ENCODE assay signal across 12 cellular contexts in genomic region chr12:124637163-124637562, GRCh38.
A peak's percentile ranks its signal among the peaks of the same experiment; 100 is the strongest.
DNase-seq lines count a peak whose midpoint lies in the region; ATAC-seq and TF ChIP-seq lines count a peak whose summit lies in the region.
"Had no signal": no experiment of that assay in that cellular context is flagged by ENCODE, and none has a peak within 500 bp of the region (broad histone marks: within the 10 kb centered on the region; RNA-seq: fewer than 3 reads in every experiment).

No MANE protein-coding gene starts in this region.

- POLR2A ChIA-PET in activated CD4-positive, alpha-beta T cell treated with anti-CD3 and anti-CD28 coated beads for 36 hours (lab: Charles Lee), result interaction anchor here (0.7 kb wide), 1 partner anchor 143 kb away, joined by 3 read pairs; no protein-coding TSS in a partner anchor

- no peaks in the 10 kb centered on the region for H3K9me2 ChIP-seq in hepatocyte (replicated peaks; ENCODE audit: insufficient read depth)

- no peak overlapping the region for H2AFZ ChIP-seq in hepatocyte

- no peaks in the 10 kb centered on the region for H3K36me3 ChIP-seq in hepatocyte (replicated peaks; ENCODE audit: insufficient read depth, low read depth)
- H3K36me3 ChIP-seq in suprapubic skin, result no peaks in the 10 kb centered on the region

- TF ChIP-seq POLR2A in suprapubic skin (IDR thresholded peaks at IDR 0.05), result no peak

- no peak overlapping the region for H3K4me3 Mint-ChIP-seq in Calu3 (ENCODE audit: low read depth, unreplicated experiment)
- no peak overlapping the region for H3K4me3 Mint-ChIP-seq in activated CD4-positive, alpha-beta T cell treated with anti-CD3 and anti-CD28 coated beads for 36 hours

- TF ChIP-seq EP300 in suprapubic skin (IDR thresholded peaks at IDR 0.05), result no peak

- TF ChIP-seq CTCF in Calu3 (IDR thresholded peaks at IDR 0.05; ENCODE audit: unreplicated experiment) (no peak), VCaP (conservative IDR thresholded peaks at IDR 0.05) (no peak), hepatocyte (IDR thresholded peaks at IDR 0.05; ENCODE audit: poor library complexity) (no peak), suprapubic skin (IDR thresholded peaks at IDR 0.05) (no peak)

- H3K9me3 Mint-ChIP-seq in Calu3 (ENCODE audit: low read depth, unreplicated experiment), result peaks cover 5% of the 10 kb centered on the region
- H3K9me3 Mint-ChIP-seq in activated CD4-positive, alpha-beta T cell treated with anti-CD3 and anti-CD28 coated beads for 36 hours (ENCODE audit: low read depth), result peaks cover 2% of the 10 kb centered on the region

- H3K27me3 ChIP-seq in hepatocyte (no peaks in the 10 kb centered on the region), suprapubic skin (no peaks in the 10 kb centered on the region)

- H3K4me1 ChIP-seq in hepatocyte (ENCODE audit: insufficient read depth) (peaks cover 29% of the 10 kb centered on the region), suprapubic skin (peaks cover 29% of the 10 kb centered on the region)

- no TSS peak for BruUV-seq in Calu3 (replicated peaks; lab: Mats Ljungman, UMichigan)

- CTCF ChIA-PET in Calu3 (lab: Charles Lee), result interaction anchor here (0.9 kb wide), 1 partner anchor 11 kb away, joined by 3 read pairs; no protein-coding TSS in a partner anchor
- CTCF ChIA-PET in activated CD4-positive, alpha-beta T cell treated with anti-CD3 and anti-CD28 coated beads for 36 hours (lab: Charles Lee), result interaction anchor here (0.7 to 1.3 kb wide), 4 partner anchors 11 to 238 kb away, joined by 3 to 4 read pairs (median 3); no protein-coding TSS in a partner anchor

- peak overlapping the region; percentile 21 for H3K27ac Mint-ChIP-seq in Calu3 (ENCODE audit: unreplicated experiment)
- H3K27ac Mint-ChIP-seq in activated CD4-positive, alpha-beta T cell treated with anti-CD3 and anti-CD28 coated beads for 36 hours, result no peak overlapping the region

- WGBS in hepatocyte (ENCODE audit: low lambda C conversion rate, missing lambda C conversion rate), result 55% methylated on average over 4 of the region's 4 CpGs
- 27% methylated on average over 4 of the region's 4 CpGs for WGBS in suprapubic skin

- no peaks in the 10 kb centered on the region for H4K20me1 ChIP-seq in hepatocyte (ENCODE audit: insufficient read depth, poor library complexity, severe bottlenecking)

- H3K4me3 ChIP-seq in hepatocyte (no peak overlapping the region), suprapubic skin (no peak overlapping the region)

- no peaks in the 10 kb centered on the region for H3K79me2 ChIP-seq in hepatocyte

- H3K9me3 ChIP-seq in hepatocyte (ENCODE audit: low read depth) (no peaks in the 10 kb centered on the region), suprapubic skin (no peaks in the 10 kb centered on the region)

- H3K4me1 Mint-ChIP-seq in Calu3 (ENCODE audit: low read depth, unreplicated experiment), result peaks cover 54% of the 10 kb centered on the region
- H3K4me1 Mint-ChIP-seq in activated CD4-positive, alpha-beta T cell treated with anti-CD3 and anti-CD28 coated beads for 36 hours, result peaks cover 16% of the 10 kb centered on the region

- H3K27ac ChIP-seq in VCaP (peak overlapping the region; percentile 38; the same call in 1 of the 2 replicates), hepatocyte (peak overlapping the region; percentile 71), suprapubic skin (peak overlapping the region; percentile 25)

- H3K4me2 ChIP-seq in hepatocyte, result no peak overlapping the region

- no peak for ATAC-seq in activated CD4-positive, alpha-beta T cell treated with anti-CD3 and anti-CD28 coated beads for 36 hours
- ATAC-seq in GM21528 (IDR thresholded peaks at IDR 0.05; ENCODE audit: low FRiP score, unreplicated experiment), result no peak

- intact Hi-C loops in Calu3 (cut with micrococcal nuclease; ENCODE audit: unreplicated experiment), result no loop called here
- intact Hi-C loops in activated CD4-positive, alpha-beta T cell treated with anti-CD3 and anti-CD28 coated beads for 36 hours (cut with DNase I, micrococcal nuclease), result loop anchor here (2.0 to 5.0 kb wide), 3 partner anchors 50 to 124 kb away; partner anchors contain the start of gene NCOR2 (in 1 of the 2)
- intact Hi-C loops in posterior cingulate gyrus (cut with DNase I), result no loop called here

- no peaks in the 10 kb centered on the region for H3K27me3 Mint-ChIP-seq in Calu3 (ENCODE audit: unreplicated experiment)
- peaks cover 5% of the 10 kb centered on the region for H3K27me3 Mint-ChIP-seq in activated CD4-positive, alpha-beta T cell treated with anti-CD3 and anti-CD28 coated beads for 36 hours

- H3K36me3 Mint-ChIP-seq in Calu3 (ENCODE audit: insufficient read depth, unreplicated experiment), result peaks cover 14% of the 10 kb centered on the region
- no peaks in the 10 kb centered on the region for H3K36me3 Mint-ChIP-seq in activated CD4-positive, alpha-beta T cell treated with anti-CD3 and anti-CD28 coated beads for 36 hours (ENCODE audit: low read depth)

- no peak for DNase-seq in Calu3
- DNase-seq in hepatocyte (ENCODE audit: low spot score), result no peak
- DNase-seq in suprapubic skin (ENCODE audit: low spot score in 2 of 2), result no peak
- DNase-seq in activated CD4-positive, alpha-beta T cell treated with anti-CD3 and anti-CD28 coated beads for 36 hours, result no peak
- no peak for DNase-seq in posterior cingulate gyrus
- DNase-seq: ACHN, DMS153, H7, NCI-H1417 treated with DMSO at 0.1 percent for 48 hours, NCI-H2081 had no signal

Comparison
In these comparisons a context has a peak if more than half of its experiments do, and no peak if none do; other contexts are left out.
1. intact Hi-C loops: an anchor here in activated CD4-positive, alpha-beta T cell treated with anti-CD3 and anti-CD28 coated beads for 36 hours (2.0 to 5.0 kb wide); none called in Calu3 and posterior cingulate gyrus.